Comparison of ENCODE assay signal across 8 cellular contexts in the genomic region with DNA sequence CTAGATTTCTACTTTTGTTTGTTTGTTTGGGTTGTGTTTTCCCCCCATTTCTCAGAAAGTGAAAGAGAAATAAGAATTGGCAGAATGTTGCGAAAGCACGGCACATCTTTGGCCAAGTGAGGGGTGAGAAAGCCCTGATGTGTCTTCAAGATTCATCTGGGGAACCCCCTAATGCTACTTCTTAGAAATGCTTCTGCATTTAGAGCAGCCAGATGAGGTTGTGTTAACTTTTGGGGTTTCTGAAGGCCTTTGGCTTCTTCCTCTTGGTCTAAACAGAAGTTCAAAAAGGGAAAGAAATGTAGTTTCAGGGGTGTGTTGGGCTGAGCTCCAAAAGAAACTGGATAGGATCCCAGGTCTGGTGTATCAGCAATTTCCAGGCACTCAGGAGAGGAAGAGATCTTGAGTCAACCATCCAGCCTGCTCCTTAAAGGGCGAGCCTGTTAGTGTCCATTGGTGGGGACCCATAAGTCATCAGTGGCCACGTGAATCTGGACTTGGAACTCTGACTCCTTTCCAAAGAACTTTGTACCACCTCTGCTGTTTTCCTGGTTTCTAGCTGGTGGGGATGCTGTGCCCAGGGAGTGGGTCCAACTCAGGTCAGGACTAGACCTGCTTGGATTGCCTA. TPM values are rescaled to one million over a fixed set of nuclear protein-coding genes. Genes with fewer than 3 reads are reported as not detected.
DNase-seq lines count a peak whose midpoint lies in the region; ATAC-seq and TF ChIP-seq lines count a peak whose summit lies in the region.

No MANE protein-coding gene starts in this region.

- TF ChIP-seq CTCF in DOHH2 (IDR thresholded peaks at IDR 0.05; ENCODE audit: low read depth, low read length, poor library complexity, severe bottlenecking): no peak
- no peak for TF ChIP-seq CTCF in IMR-90 (conservative IDR thresholded peaks at IDR 0.05; ENCODE audit: low read depth, low read length)
- TF ChIP-seq CTCF in activated CD8-positive, alpha-beta T cell treated with anti-CD3 and anti-CD28 coated beads for 36 hours (IDR thresholded peaks at IDR 0.05): no peak
- no peak for TF ChIP-seq CTCF in fibroblast of mammary gland (conservative IDR thresholded peaks at IDR 0.05; ENCODE audit: control insufficient read depth, insufficient read depth, low read depth, low read length)
- no peak for TF ChIP-seq CTCF in gastrocnemius medialis (IDR thresholded peaks at IDR 0.05 in 4 of 5, conservative IDR thresholded peaks at IDR 0.05 in 1 of 5)

- H3K9me1 ChIP-seq in IMR-90 (ENCODE audit: insufficient read depth, low read length): peaks cover 33% of the 10 kb centered on the region

- H4K91ac ChIP-seq in IMR-90 (ENCODE audit: insufficient read depth, low read depth, low read length): peak overlapping the region; percentile 36; the same call in 1 of the 2 replicates

- ATAC-seq in GM21390 (IDR thresholded peaks at IDR 0.05; ENCODE audit: unreplicated experiment) (peak; percentile 63), IMR-90 (ENCODE audit: low read depth) (peak; percentile 41), gastrocnemius medialis (peak; percentile 46 to 51)
- ATAC-seq in activated CD8-positive, alpha-beta T cell treated with anti-CD3 and anti-CD28 coated beads for 36 hours: peak; percentile 81

- H3K18ac ChIP-seq in IMR-90 (ENCODE audit: low read depth, low read length): peak overlapping the region; percentile 26

- H3F3A ChIP-seq in DOHH2 (ENCODE audit: control insufficient read depth, insufficient read depth): peaks cover 7% of the 10 kb centered on the region

- POLR2A ChIA-PET in IMR-90 (lab: Charles Lee; ENCODE audit: unreplicated experiment): interaction anchor here (0.6 to 1.0 kb wide), 2 partner anchors 8 to 660 kb away, joined by 3 to 5 read pairs; no protein-coding TSS in a partner anchor
- POLR2A ChIA-PET in activated CD8-positive, alpha-beta T cell treated with anti-CD3 and anti-CD28 coated beads for 36 hours (lab: Charles Lee): interaction anchor here (0.8 to 3.9 kb wide), 11 partner anchors 9 to 199 kb away, joined by 3 to 25 read pairs (median 6); a partner anchor contains a TSS

- no peaks in the 10 kb centered on the region for H3K9me3 Mint-ChIP-seq in activated CD8-positive, alpha-beta T cell treated with anti-CD3 and anti-CD28 coated beads for 36 hours

- H4K8ac ChIP-seq in IMR-90 (ENCODE audit: low read depth in 2 of 2, low read length in 2 of 2): peak overlapping the region in 1 of 2 experiments; percentile 43; a peak in 1 of 4 replicates

- TF ChIP-seq POLR2A in IMR-90 (IDR thresholded peaks at IDR 0.05; ENCODE audit: low read depth, low read length) (0 out of 2 replicates have a peak, but pooled peaks have one; percentile 16), gastrocnemius medialis (IDR thresholded peaks at IDR 0.05) (no peak)

- intact Hi-C loops in IMR-90 (cut with micrococcal nuclease): no loop called here
- intact Hi-C loops in activated CD8-positive, alpha-beta T cell treated with anti-CD3 and anti-CD28 coated beads for 36 hours (cut with micrococcal nuclease): loop anchor here (2.0 to 5.0 kb wide), 3 partner anchors 25 to 192 kb away; no protein-coding TSS in a partner anchor
- intact Hi-C loops in gastrocnemius medialis (cut with DNase I; ENCODE audit: low total_unique reads): loop anchor here (5.0 kb wide), 1 partner anchor 152 kb away; no protein-coding TSS in a partner anchor

- H2BK20ac ChIP-seq in IMR-90 (ENCODE audit: low read depth, low read length): peak overlapping the region; percentile 57

- 0 out of 2 replicates have a peak overlapping the region, but pooled peaks have one; percentile 27 for H3K23ac ChIP-seq in IMR-90 (ENCODE audit: low read depth, low read length)

- H3K9me3 ChIP-seq in DOHH2 (ENCODE audit: control insufficient read depth, insufficient read depth, low read length) (no peaks in the 10 kb centered on the region), IMR-90 (ENCODE audit: control insufficient read depth, insufficient read depth, low read length) (no peaks in the 10 kb centered on the region), gastrocnemius medialis (no peaks in the 10 kb centered on the region)

- in situ Hi-C loops in IMR-90 (cut with MboI; ENCODE audit: low sequenced_read_pairs) (loop anchor here (5.0 kb wide), 1 partner anchor 152 kb away; no protein-coding TSS in a partner anchor), gastrocnemius medialis (cut with MboI; ENCODE audit: low sequenced_read_pairs in 4 of 4) (no loop called here)

- no peak for TF ChIP-seq RAD21 in IMR-90 (IDR thresholded peaks at IDR 0.05; ENCODE audit: low read length)

- H3K36me3 ChIP-seq in DOHH2 (ENCODE audit: control insufficient read depth, low read length) (no peaks in the 10 kb centered on the region), IMR-90 (ENCODE audit: control insufficient read depth, insufficient read depth, low read length) (peaks cover 38% of the 10 kb centered on the region), gastrocnemius medialis (no peaks in the 10 kb centered on the region)

- dilution Hi-C loops in IMR-90 (cut with HindIII; ENCODE audit: low sequenced_read_pairs, unreplicated experiment): no loop called here

- peak overlapping the region; percentile 67 for H2BK5ac ChIP-seq in IMR-90 (ENCODE audit: low read depth, low read length, poor library complexity, severe bottlenecking)

- no peak overlapping the region for H2AK9ac ChIP-seq in IMR-90 (replicated peaks; ENCODE audit: low read depth, low read length, poor library complexity)

- H3K27me3 Mint-ChIP-seq in activated CD8-positive, alpha-beta T cell treated with anti-CD3 and anti-CD28 coated beads for 36 hours: no peaks in the 10 kb centered on the region

- H3K27me3 ChIP-seq in DOHH2 (ENCODE audit: control insufficient read depth, low read length) (peaks cover 43% of the 10 kb centered on the region), IMR-90 (ENCODE audit: control insufficient read depth, insufficient read depth, low read length) (no peaks in the 10 kb centered on the region), gastrocnemius medialis (no peaks in the 10 kb centered on the region)

- H2BK15ac ChIP-seq in IMR-90 (ENCODE audit: low read depth, low read length): peak overlapping the region; percentile 67; the same call in 1 of the 3 replicates

- H3K56ac ChIP-seq in IMR-90 (ENCODE audit: extremely low read depth, insufficient read depth, low read length): no peak overlapping the region

- peak overlapping the region; percentile 56 for H3K4me2 ChIP-seq in DOHH2 (ENCODE audit: low read length)
- peak overlapping the region; percentile 76 for H3K4me2 ChIP-seq in IMR-90 (ENCODE audit: low read depth, low read length)

- peak overlapping the region; percentile 78 for H3K4ac ChIP-seq in IMR-90 (ENCODE audit: low read depth, low read length)

- H3K9me2 ChIP-seq in DOHH2 (replicated peaks; ENCODE audit: control insufficient read depth, low read length): no peaks in the 10 kb centered on the region

- H3K36me3 Mint-ChIP-seq in activated CD8-positive, alpha-beta T cell treated with anti-CD3 and anti-CD28 coated beads for 36 hours (ENCODE audit: low read depth): peaks cover 96% of the 10 kb centered on the region

- peak overlapping the region; percentile 99 for H3K4me3 Mint-ChIP-seq in activated CD8-positive, alpha-beta T cell treated with anti-CD3 and anti-CD28 coated beads for 36 hours

- H3K27ac ChIP-seq in DOHH2 (ENCODE audit: low read depth, low read length): no peak overlapping the region
- H3K27ac ChIP-seq in IMR-90 (ENCODE audit: insufficient read depth, low read length): peak overlapping the region; percentile 72
- H3K27ac ChIP-seq in gastrocnemius medialis: peak overlapping the region; percentile 3 to 74 (median 50)

- H4K5ac ChIP-seq in IMR-90 (ENCODE audit: low read depth, low read length): no peak overlapping the region

- H3K4me1 ChIP-seq in DOHH2 (ENCODE audit: control insufficient read depth, low read length): peaks cover 36% of the 10 kb centered on the region
- H3K4me1 ChIP-seq in IMR-90 (ENCODE audit: control insufficient read depth, insufficient read depth, low read length): peaks cover 27% of the 10 kb centered on the region
- peaks cover 8 to 36% of the 10 kb centered on the region in 2 donors for H3K4me1 ChIP-seq in gastrocnemius medialis

- no CpG with 5 or more reads among the region's 4 CpGs for WGBS in IMR-90 (ENCODE audit: extremely low coverage in 2 of 2, insufficient read length in 1 of 2), 2 experiments

- DNase-seq in IMR-90 (peak; percentile 91), fibroblast of mammary gland (ENCODE audit: low read depth) (peak; percentile 93), gastrocnemius medialis (peak in 1 of 2 donors; percentile 28), NCI-H524 treated with DMSO at 0.1 percent for 48 hours (lab: John Stamatoyannopoulos, UW) (no peak), COLO668 (lab: John Stamatoyannopoulos, UW; ENCODE audit: unreplicated experiment) (no peak)
- DNase-seq in activated CD8-positive, alpha-beta T cell treated with anti-CD3 and anti-CD28 coated beads for 36 hours: peak; percentile 80

- peak overlapping the region; percentile 91 for H3K27ac Mint-ChIP-seq in activated CD8-positive, alpha-beta T cell treated with anti-CD3 and anti-CD28 coated beads for 36 hours

- H3K4me3 ChIP-seq in DOHH2 (ENCODE audit: low read length): no peak overlapping the region
- H3K4me3 ChIP-seq in IMR-90 (ENCODE audit: insufficient read depth, low read depth, low read length): no peak overlapping the region
- H3K4me3 ChIP-seq in fibroblast of mammary gland (ENCODE audit: control insufficient read depth, low read depth, low read length): no peak overlapping the region
- no peak overlapping the region for H3K4me3 ChIP-seq in gastrocnemius medialis

- CTCF ChIA-PET in IMR-90 (lab: Yijun Ruan, JAX): interaction anchor here (0.6 to 0.8 kb wide), 2 partner anchors 43 to 150 kb away, joined by 3 to 4 read pairs; no protein-coding TSS in a partner anchor
- CTCF ChIA-PET in activated CD8-positive, alpha-beta T cell treated with anti-CD3 and anti-CD28 coated beads for 36 hours (lab: Charles Lee): interaction anchor here (1.0 to 6.1 kb wide), 11 partner anchors 8 to 198 kb away, joined by 3 to 55 read pairs (median 6); no protein-coding TSS in a partner anchor

- peak overlapping the region; percentile 67 for H3K14ac ChIP-seq in IMR-90 (replicated peaks; ENCODE audit: low read depth, low read length)

- H2AFZ ChIP-seq in IMR-90 (replicated peaks; ENCODE audit: low read length, poor library complexity): no peak overlapping the region

- H4K20me1 ChIP-seq in DOHH2 (ENCODE audit: control insufficient read depth, insufficient read depth, low read depth, low read length): no peaks in the 10 kb centered on the region
- H4K20me1 ChIP-seq in IMR-90 (ENCODE audit: insufficient read depth, low read length): peaks cover 86% of the 10 kb centered on the region

- no TSS peak for BruUV-seq in IMR-90 (replicated peaks; lab: Mats Ljungman, UMichigan)

- no peaks in the 10 kb centered on the region for H3K79me2 ChIP-seq in DOHH2 (ENCODE audit: control insufficient read depth, low read length)

- H3K4me1 Mint-ChIP-seq in activated CD8-positive, alpha-beta T cell treated with anti-CD3 and anti-CD28 coated beads for 36 hours (ENCODE audit: low read depth): peaks cover 89% of the 10 kb centered on the region

- peak overlapping the region; percentile 77; the same call in 1 of the 2 replicates for H2AK5ac ChIP-seq in IMR-90 (ENCODE audit: low read depth, low read length)

- H3K9ac ChIP-seq in IMR-90 (ENCODE audit: low read depth, low read length): no peak overlapping the region

- H3K79me1 ChIP-seq in IMR-90 (ENCODE audit: low read depth in 1 of 2, low read length in 2 of 2): peaks cover 44 to 96% of the 10 kb centered on the region in 2 experiments

- H2BK120ac ChIP-seq in IMR-90 (ENCODE audit: low read depth, low read length): peak overlapping the region; percentile 52

RNA-seq across cellular contexts. Expression of a gene that starts 6.5 kb away (rescaled TPM):
- total RNA-seq in IMR-90 (2012; rRNA removed) (42.1 and 55.3 TPM in 2 replicates), gastrocnemius medialis (1 to 10 TPM in 2 of 4 donors, under 1 TPM in 1, not detected in 1; 0.75 to 2.8 (median 2.5) TPM)
- 48.1 and 61.5 TPM in 2 replicates for polyA plus RNA-seq in IMR-90 (2012; rRNA removed)
- polyA plus RNA-seq in IMR-90 (2012; cell fraction: cytosol; rRNA removed): 39.0 and 110 TPM in 2 replicates
- 239 and 414 TPM in 2 replicates for polyA plus RNA-seq in IMR-90 (2012; cell fraction: nucleus; rRNA removed; ENCODE audit: low replicate concordance)
- total RNA-seq in activated CD8-positive, alpha-beta T cell treated with anti-CD3 and anti-CD28 coated beads for 36 hours: 10 to 100 TPM; 49.4 to 50.8 TPM

Comparison
In these comparisons a context has a peak if more than half of its experiments do, and no peak if none do; other contexts are left out.
1. DNase-seq: peak in IMR-90 (single experiment), activated CD8-positive, alpha-beta T cell treated with anti-CD3 and anti-CD28 coated beads for 36 hours (single experiment) and fibroblast of mammary gland (single experiment); none in NCI-H524 treated with DMSO at 0.1 percent for 48 hours (single experiment) and COLO668 (single experiment).
2. RNA of a gene that starts 6.5 kb away (total RNA-seq): 49.4 to 50.8 TPM in activated CD8-positive, alpha-beta T cell treated with anti-CD3 and anti-CD28 coated beads for 36 hours and 42.1 to 55.3 TPM in IMR-90; 0.75 to 2.8 TPM in gastrocnemius medialis; every median in the first group is over 10 times any median in the second.
3. Peak in every context shown above with its lines, with median percentiles within 50 percentile points of each other: ATAC-seq.